ENCODE assay signal across 25 cellular contexts in the genomic region with DNA sequence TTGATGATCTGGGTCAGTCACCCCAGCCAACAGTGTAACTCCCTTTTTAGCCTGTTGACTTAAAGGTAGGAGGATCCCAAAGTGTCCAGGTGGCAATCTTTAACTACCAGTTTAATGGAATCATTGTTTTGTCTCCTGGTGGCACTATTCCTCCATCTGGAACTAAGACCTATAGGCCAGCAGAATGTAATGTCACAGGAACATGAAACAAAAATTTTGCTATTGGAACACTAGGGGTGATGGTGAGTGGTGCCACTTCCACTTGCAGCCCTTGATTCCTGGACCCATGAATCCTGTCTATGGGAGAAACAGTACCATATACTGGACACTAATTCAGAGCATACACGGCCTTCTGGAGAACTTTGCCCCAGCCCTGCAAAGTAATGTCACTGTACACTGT.
A peak's percentile ranks its signal among the peaks of the same experiment; 100 is the strongest.
DNase-seq lines count a peak whose midpoint lies in the region; ATAC-seq and TF ChIP-seq lines count a peak whose summit lies in the region.
"Had no signal": no experiment of that assay in that cellular context is flagged by ENCODE, and none has a peak within 500 bp of the region (broad histone marks: within the 10 kb centered on the region; RNA-seq: fewer than 3 reads in every experiment).

No MANE protein-coding gene starts in this region.

- intact Hi-C loops in HCT116 (cut with micrococcal nuclease): loop anchor here (1.0 kb wide), 1 partner anchor 352 kb away; no protein-coding TSS in a partner anchor
- intact Hi-C loops in testis (cut with DNase I; ENCODE audit: low total_unique reads): no loop called here

- BruUV-seq in HCT116 (replicated peaks; lab: Mats Ljungman, UMichigan): no TSS peak

- H3K79me2 ChIP-seq in HCT116 (ENCODE audit: insufficient read depth, low read length): no peaks in the 10 kb centered on the region
- no peaks in the 10 kb centered on the region for H3K79me2 ChIP-seq in OCI-LY1 (ENCODE audit: insufficient read depth, low read length)

- H2AFZ ChIP-seq in HCT116 (ENCODE audit: low read depth, low read length, poor library complexity, severe bottlenecking) (no peak overlapping the region), OCI-LY1 (ENCODE audit: low read length) (no peak overlapping the region)

- H3K27me3 ChIP-seq in HCT116 (ENCODE audit: insufficient read depth, low read length): no peaks in the 10 kb centered on the region
- no peaks in the 10 kb centered on the region for H3K27me3 ChIP-seq in OCI-LY1 (ENCODE audit: insufficient read depth, low read length)
- no peaks in the 10 kb centered on the region for H3K27me3 ChIP-seq in testis
- H3K27me3 ChIP-seq: BLaER1, esophagus muscularis mucosa had no signal

- H3K27ac Mint-ChIP-seq in progenitor cell of endocrine pancreas: no peak overlapping the region
- no peak overlapping the region for H3K27ac Mint-ChIP-seq in activated naive CD4-positive, alpha-beta T cell treated with anti-CD3 and anti-CD28 coated beads, Interleukin-2, amount 50 U/mL, for 72 hours
- H3K27ac Mint-ChIP-seq: activated CD4-positive, alpha-beta T cell treated with anti-CD3 and anti-CD28 coated beads, Interleukin-2, amount 10 ng/mL, durations not matched to agents 24 days and 14 days; activated CD8-positive, alpha-beta memory T cell treated with anti-CD3 and anti-CD28 coated beads, Interleukin-2, amount 10 ng/mL, durations not matched to agents 7 days and 5 days; activated naive CD4-positive, alpha-beta T cell treated with anti-CD3 and anti-CD28 coated beads, Interleukin-2, amount 50 U/mL, for 24 hours; activated T-helper 1 cell treated with anti-CD3 and anti-CD28 coated beads, Interleukin-12 subunit alpha, Interleukin-12 subunit beta, Interleukin-2, Interleukin-4 antibody, amounts not matched to agents 30 ng/mL and 10 ng/mL and 1 ng/mL, durations not matched to agents 14 hours and 24 hours and 36 hours; effector memory CD8-positive, alpha-beta T cell; H9; naive thymus-derived CD4-positive, alpha-beta T cell had no signal

- RAD21 ChIA-PET in HCT116 (lab: Charles Lee; ENCODE audit: low non-redundant PET in 1 of 2, low total read pairs in 2 of 2, uncharacterized antibody in 2 of 2, unreplicated experiment in 2 of 2): no interaction called here

- peak; percentile 47 for TF ChIP-seq RAD21 in HCT116 (IDR thresholded peaks at IDR 0.05; ENCODE audit: low read depth)

- H3K4me2 ChIP-seq in HCT116 (ENCODE audit: low read length) (no peak overlapping the region), OCI-LY1 (ENCODE audit: low read length) (no peak overlapping the region)
- H3K4me2 ChIP-seq: BLaER1 had no signal

- POLR2A ChIA-PET in HCT116 (lab: Charles Lee): no interaction called here

- ATAC-seq in HCT116: peak; percentile 67
- ATAC-seq in activated naive CD4-positive, alpha-beta T cell treated with anti-CD3 and anti-CD28 coated beads, Interleukin-2, amount 50 U/mL, for 72 hours: no peak
- ATAC-seq: activated CD8-positive, alpha-beta memory T cell treated with anti-CD3 and anti-CD28 coated beads, Interleukin-2, amount 10 ng/mL, durations not matched to agents 7 days and 5 days; effector memory CD8-positive, alpha-beta T cell; left colon; naive thymus-derived CD4-positive, alpha-beta T cell; right cardiac atrium had no signal

- H3K9me3 Mint-ChIP-seq in progenitor cell of endocrine pancreas (ENCODE audit: low read depth): peaks cover 29% of the 10 kb centered on the region
- peaks cover 8 to 23% of the 10 kb centered on the region in 2 donors for H3K9me3 Mint-ChIP-seq in activated naive CD4-positive, alpha-beta T cell treated with anti-CD3 and anti-CD28 coated beads, Interleukin-2, amount 50 U/mL, for 72 hours

- TF ChIP-seq POLR2A in HCT116 (IDR thresholded peaks at IDR 0.05; ENCODE audit: borderline replicate concordance, extremely low read depth, insufficient read depth, insufficient read length) (no peak), testis (IDR thresholded peaks at IDR 0.05) (no peak)

- no peaks in the 10 kb centered on the region for H4K20me1 ChIP-seq in HCT116 (ENCODE audit: insufficient read depth)
- H4K20me1 ChIP-seq in OCI-LY1 (ENCODE audit: insufficient read depth, low read length): no peaks in the 10 kb centered on the region
- H4K20me1 ChIP-seq: BLaER1 had no signal

- TF ChIP-seq CTCF in HCT116 (IDR thresholded peaks at IDR 0.05 in 2 of 3, conservative IDR thresholded peaks at IDR 0.05 in 1 of 3; ENCODE audit: borderline replicate concordance in 1 of 3, insufficient read depth in 1 of 3, low read depth in 2 of 3, low read length in 2 of 3) (peak; percentile 9 to 38 (median 28); a peak in 2 of 6 replicates), OCI-LY1 (IDR thresholded peaks at IDR 0.05; ENCODE audit: low read length) (peak; percentile 7; the same call in 1 of the 2 replicates), testis (IDR thresholded peaks at IDR 0.05) (no peak), progenitor cell of endocrine pancreas (IDR thresholded peaks at IDR 0.05; ENCODE audit: unreplicated experiment) (no peak)

- H3K4me3 Mint-ChIP-seq in progenitor cell of endocrine pancreas (ENCODE audit: low read depth): no peak overlapping the region
- H3K4me3 Mint-ChIP-seq: activated CD4-positive, alpha-beta T cell treated with anti-CD3 and anti-CD28 coated beads, Interleukin-2, amount 10 ng/mL, durations not matched to agents 24 days and 14 days; activated CD8-positive, alpha-beta memory T cell treated with anti-CD3 and anti-CD28 coated beads, Interleukin-2, amount 10 ng/mL, durations not matched to agents 7 days and 5 days; activated naive CD4-positive, alpha-beta T cell treated with anti-CD3 and anti-CD28 coated beads, Interleukin-2, amount 50 U/mL, for 24 hours; activated T-helper 1 cell treated with anti-CD3 and anti-CD28 coated beads, Interleukin-12 subunit alpha, Interleukin-12 subunit beta, Interleukin-2, Interleukin-4 antibody, amounts not matched to agents 30 ng/mL and 10 ng/mL and 1 ng/mL, durations not matched to agents 14 hours and 24 hours and 36 hours; effector memory CD8-positive, alpha-beta T cell; H9; naive thymus-derived CD4-positive, alpha-beta T cell had no signal

- no peak overlapping the region for H3K4me3 ChIP-seq in HCT116 (replicated peaks in 1 of 2; ENCODE audit: low read depth in 1 of 2, low read length in 2 of 2)
- H3K4me3 ChIP-seq in OCI-LY1 (ENCODE audit: low read depth, low read length, poor library complexity, severe bottlenecking): no peak overlapping the region
- H3K4me3 ChIP-seq in testis: no peak overlapping the region
- H3K4me3 ChIP-seq: BLaER1, esophagus muscularis mucosa had no signal

- CTCF ChIA-PET in HCT116 (lab: Charles Lee): no interaction called here

- H3K27me3 Mint-ChIP-seq in progenitor cell of endocrine pancreas: no peaks in the 10 kb centered on the region
- H3K27me3 Mint-ChIP-seq: activated CD8-positive, alpha-beta memory T cell treated with anti-CD3 and anti-CD28 coated beads, Interleukin-2, amount 10 ng/mL, durations not matched to agents 7 days and 5 days; effector memory CD8-positive, alpha-beta T cell had no signal

- no peak overlapping the region for H3K27ac ChIP-seq in HCT116 (ENCODE audit: low read depth, low read length)
- H3K27ac ChIP-seq in OCI-LY1 (ENCODE audit: low read depth, low read length, poor library complexity, severe bottlenecking): no peak overlapping the region
- no peak overlapping the region for H3K27ac ChIP-seq in testis
- H3K27ac ChIP-seq: BLaER1, esophagus muscularis mucosa had no signal

- H3K9ac ChIP-seq in HCT116 (ENCODE audit: low read length) (no peak overlapping the region), OCI-LY1 (ENCODE audit: low read length) (no peak overlapping the region)
- H3K9ac ChIP-seq: BLaER1 had no signal

- H3K36me3 ChIP-seq in HCT116 (ENCODE audit: control insufficient read depth in 1 of 2, insufficient read depth in 2 of 2, low read length in 2 of 2): no peaks in the 10 kb centered on the region
- H3K36me3 ChIP-seq in OCI-LY1 (ENCODE audit: insufficient read depth, low read length): no peaks in the 10 kb centered on the region
- no peaks in the 10 kb centered on the region for H3K36me3 ChIP-seq in testis (ENCODE audit: low read depth, missing control alignments)
- H3K36me3 ChIP-seq: BLaER1, esophagus muscularis mucosa had no signal

- H3K9me2 ChIP-seq in HCT116 (ENCODE audit: insufficient read depth) (no peaks in the 10 kb centered on the region; the same call in 1 of the 2 replicates), OCI-LY1 (ENCODE audit: low read depth, low read length) (no peaks in the 10 kb centered on the region)

- no peaks in the 10 kb centered on the region for H3K4me1 ChIP-seq in HCT116 (ENCODE audit: control insufficient read depth in 1 of 2, insufficient read depth in 2 of 2, low read length in 2 of 2)
- H3K4me1 ChIP-seq in OCI-LY1 (ENCODE audit: insufficient read depth, low read length, severe bottlenecking): no peaks in the 10 kb centered on the region
- H3K4me1 ChIP-seq in testis: no peaks in the 10 kb centered on the region
- H3K4me1 ChIP-seq: BLaER1, esophagus muscularis mucosa had no signal

- H3K4me1 Mint-ChIP-seq in progenitor cell of endocrine pancreas (ENCODE audit: low read depth): no peaks in the 10 kb centered on the region
- H3K4me1 Mint-ChIP-seq: activated CD8-positive, alpha-beta memory T cell treated with anti-CD3 and anti-CD28 coated beads, Interleukin-2, amount 10 ng/mL, durations not matched to agents 7 days and 5 days; activated naive CD4-positive, alpha-beta T cell treated with anti-CD3 and anti-CD28 coated beads, Interleukin-2, amount 50 U/mL, for 24 hours had no signal

- 67 to 88% methylated on average over 1 of the region's 1 CpG for WGBS in testis, 2 donors

- DNase-seq in DMS53 (lab: John Stamatoyannopoulos, UW): peak; percentile 48
- no peak for DNase-seq in DMS53 treated with DMSO at 0.1 percent for 48 hours (lab: John Stamatoyannopoulos, UW; ENCODE audit: unreplicated experiment)
- peak; percentile 19 for DNase-seq in HCT116 (ENCODE audit: low read depth, low spot score)
- DNase-seq in dermis blood vessel endothelial cell: peak; percentile 15
- no peak for DNase-seq in testis
- no peak for DNase-seq in progenitor cell of endocrine pancreas (ENCODE audit: low spot score, unreplicated experiment)
- no peak for DNase-seq in activated naive CD4-positive, alpha-beta T cell treated with anti-CD3 and anti-CD28 coated beads, Interleukin-2, amount 50 U/mL, for 72 hours (ENCODE audit: low spot score in 2 of 2)
- DNase-seq: 8988T; activated CD4-positive, alpha-beta T cell treated with anti-CD3 and anti-CD28 coated beads, Interleukin-2, amount 10 ng/mL, durations not matched to agents 24 days and 14 days; activated CD8-positive, alpha-beta memory T cell treated with anti-CD3 and anti-CD28 coated beads, Interleukin-2, amount 10 ng/mL, durations not matched to agents 7 days and 5 days; effector memory CD8-positive, alpha-beta T cell; H9; left colon; mesendoderm; naive thymus-derived CD4-positive, alpha-beta T cell; NCI-H1092; NCI-H2081 treated with DMSO at 0.1 percent for 48 hours; right cardiac atrium; Right ventricle myocardium superior; substantia nigra had no signal

- no peaks in the 10 kb centered on the region for H3F3A ChIP-seq in OCI-LY1 (ENCODE audit: insufficient read depth, low read length)

- H3K36me3 Mint-ChIP-seq in progenitor cell of endocrine pancreas (ENCODE audit: insufficient read depth): no peaks in the 10 kb centered on the region
- peaks cover 6 to 38% of the 10 kb centered on the region in 2 donors for H3K36me3 Mint-ChIP-seq in activated naive CD4-positive, alpha-beta T cell treated with anti-CD3 and anti-CD28 coated beads, Interleukin-2, amount 50 U/mL, for 72 hours

- no peaks in the 10 kb centered on the region for H3K9me3 ChIP-seq in HCT116 (ENCODE audit: control insufficient read depth in 1 of 2, insufficient read depth in 1 of 2, low read depth in 1 of 2, low read length in 2 of 2)
- H3K9me3 ChIP-seq in OCI-LY1 (ENCODE audit: low read length): no peaks in the 10 kb centered on the region; the same call in 1 of the 2 replicates
- H3K9me3 ChIP-seq in testis: no peaks in the 10 kb centered on the region

Comparison
In these comparisons a context has a peak if more than half of its experiments do, and no peak if none do; other contexts are left out.
1. DNase-seq: peak in DMS53 (single experiment), HCT116 (single experiment) and dermis blood vessel endothelial cell (single experiment); none in DMS53 treated with DMSO at 0.1 percent for 48 hours (single experiment), testis (single experiment), progenitor cell of endocrine pancreas (single experiment) and activated naive CD4-positive, alpha-beta T cell treated with anti-CD3 and anti-CD28 coated beads, Interleukin-2, amount 50 U/mL, for 72 hours (0 of 2).
2. CTCF ChIP-seq: peak in HCT116 (3 of 3) and OCI-LY1 (single experiment); none in testis (0 of 3) and progenitor cell of endocrine pancreas (single experiment).